Comparison of ENCODE assay signal across 9 cellular contexts in the genomic region with DNA sequence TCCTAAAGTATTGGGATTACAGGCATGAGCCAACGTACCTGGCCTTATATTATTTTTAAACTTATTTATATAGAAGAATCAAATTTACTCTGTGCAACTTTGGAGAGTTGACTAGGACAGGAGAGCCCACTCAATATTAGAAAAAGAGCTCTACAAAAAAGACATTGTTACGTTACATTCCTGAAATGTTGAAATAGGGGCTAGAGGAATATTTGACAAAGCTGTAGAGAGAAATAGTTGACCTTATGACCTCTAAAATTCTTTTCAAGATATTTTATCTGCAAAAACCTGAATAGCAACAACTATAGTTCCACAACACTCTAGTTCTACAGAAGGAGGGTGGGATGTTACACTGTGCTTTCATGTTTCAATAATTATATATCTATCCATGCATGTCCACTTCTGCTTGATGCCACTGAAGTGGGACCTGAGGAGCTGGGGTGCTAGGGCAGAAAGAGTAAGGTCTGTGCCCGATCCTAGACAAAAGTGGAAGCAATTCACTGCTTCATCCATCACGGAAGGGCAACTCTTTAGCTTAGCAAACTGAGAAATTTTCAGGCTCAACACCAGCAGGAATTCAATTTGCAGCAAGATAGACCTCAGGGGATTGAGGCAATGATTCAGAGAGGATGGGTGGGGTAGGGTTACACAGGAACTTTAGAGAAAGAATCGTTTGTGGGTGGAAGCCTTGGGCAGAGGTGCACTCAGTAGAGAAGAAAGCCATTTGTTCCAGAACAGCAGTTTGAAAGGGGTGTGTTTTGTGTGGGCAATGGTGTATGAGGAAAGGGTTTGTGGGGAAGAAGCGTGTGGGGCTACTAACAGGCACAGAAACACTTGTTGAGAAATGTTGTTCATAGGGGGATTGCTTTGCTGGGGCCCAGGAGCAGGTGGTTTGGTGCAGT. TPM values are rescaled to one million over a fixed set of nuclear protein-coding genes. Genes with fewer than 3 reads are reported as not detected.
DNase-seq lines count a peak whose midpoint lies in the region; ATAC-seq and TF ChIP-seq lines count a peak whose summit lies in the region.
"Had no signal": no experiment of that assay in that cellular context is flagged by ENCODE, and none has a peak within 500 bp of the region (broad histone marks: within the 10 kb centered on the region; RNA-seq: fewer than 3 reads in every experiment).

No MANE protein-coding gene starts in this region.

- in situ Hi-C loops in HAP-1 (cut with MboI; ENCODE audit: low sequenced_read_pairs) = no loop called here

- H3K4me1 ChIP-seq in CD8-positive, alpha-beta memory T cell (ENCODE audit: insufficient read depth, low read length) = peaks cover 64% of the 10 kb centered on the region
- H3K4me1 ChIP-seq in foreskin keratinocyte = peaks cover 15% of the 10 kb centered on the region
- peaks cover 6% of the 10 kb centered on the region for H3K4me1 ChIP-seq in HAP-1

- DNase-seq in CD8-positive, alpha-beta memory T cell = peak in 2 of 5 donors; percentile 13 to 23
- DNase-seq in NOMO-1 treated with dmso at 0.1 percent for 144 hours (lab: John Stamatoyannopoulos, UW; ENCODE audit: unreplicated experiment) = peak; percentile 55
- DNase-seq in foreskin keratinocyte = peak in 1 of 2 donors; percentile 73
- no peak for DNase-seq in HAP-1 (ENCODE audit: low spot score in 2 of 2)
- DNase-seq in NCI-H524 treated with DMSO at 0.1 percent for 48 hours (lab: John Stamatoyannopoulos, UW) = no peak
- DNase-seq in WTC11 (ENCODE audit: low spot score) = no peak
- DNase-seq in superior temporal gyrus (ENCODE audit: extremely low spot score) = no peak

- peak overlapping the region; percentile 16 for H3K4me3 ChIP-seq in CD8-positive, alpha-beta memory T cell (ENCODE audit: low read length)
- H3K4me3 ChIP-seq in HAP-1 = no peak overlapping the region

- H3K9me3 Mint-ChIP-seq in CD8-positive, alpha-beta memory T cell = no peaks in the 10 kb centered on the region
- peaks cover 11% of the 10 kb centered on the region for H3K9me3 Mint-ChIP-seq in WTC11

- H3K27ac ChIP-seq in CD8-positive, alpha-beta memory T cell (ENCODE audit: low read depth, low read length) = no peak overlapping the region
- no peak overlapping the region for H3K27ac ChIP-seq in foreskin keratinocyte

- no peaks in the 10 kb centered on the region for H3K27me3 Mint-ChIP-seq in CD8-positive, alpha-beta memory T cell
- no peaks in the 10 kb centered on the region; the same call in 1 of the 2 replicates for H3K27me3 Mint-ChIP-seq in WTC11 (ENCODE audit: low read depth)

- peak overlapping the region in 6 of 7 donors; percentile 29 to 80 (median 70) for H3K4me3 Mint-ChIP-seq in CD8-positive, alpha-beta memory T cell
- no peak overlapping the region for H3K4me3 Mint-ChIP-seq in WTC11

- H3K27me3 ChIP-seq in CD8-positive, alpha-beta memory T cell (ENCODE audit: insufficient read depth, low read length, poor library complexity, severe bottlenecking) = no peaks in the 10 kb centered on the region
- H3K27me3 ChIP-seq in foreskin keratinocyte (no peaks in the 10 kb centered on the region), HAP-1 (ENCODE audit: low read depth) (no peaks in the 10 kb centered on the region)

- TF ChIP-seq CTCF in foreskin keratinocyte (conservative IDR thresholded peaks at IDR 0.05) = no peak
- TF ChIP-seq CTCF in WTC11 (IDR thresholded peaks at IDR 0.05) = no peak

- ATAC-seq in GM21367 (IDR thresholded peaks at IDR 0.05; ENCODE audit: unreplicated experiment) (peak; percentile 30), foreskin keratinocyte (peak; percentile 67), WTC11 (no peak)

- H3K27ac Mint-ChIP-seq in CD8-positive, alpha-beta memory T cell = peak overlapping the region; percentile 9 to 98 (median 84)
- no peak overlapping the region; the same call in 1 of the 2 replicates for H3K27ac Mint-ChIP-seq in WTC11

- CTCF ChIA-PET in CD8-positive, alpha-beta memory T cell (lab: Charles Lee) = interaction anchor here (0.8 to 1.8 kb wide), 3 partner anchors 16 to 73 kb away, joined by 3 to 5 read pairs (median 3); partner anchors contain the start of gene APEX1
- CTCF ChIA-PET in WTC11 (lab: Charles Lee) = interaction anchor here (5.8 kb wide), 1 partner anchor 119 kb away, joined by 64 read pairs; no protein-coding TSS in a partner anchor

- POLR2A ChIA-PET in CD8-positive, alpha-beta memory T cell (lab: Charles Lee) = interaction anchor here (0.8 kb wide), 1 partner anchor 12 kb away, joined by 3 read pairs; no protein-coding TSS in a partner anchor
- POLR2A ChIA-PET in WTC11 (lab: Charles Lee) = interaction anchor here (0.9 kb wide), 1 partner anchor 118 kb away, joined by 3 read pairs; no protein-coding TSS in a partner anchor

- H3K4me1 Mint-ChIP-seq in CD8-positive, alpha-beta memory T cell = peaks cover 62 to 81% (median 75%) of the 10 kb centered on the region in 3 donors
- peaks cover 48% of the 10 kb centered on the region for H3K4me1 Mint-ChIP-seq in WTC11

- no peaks in the 10 kb centered on the region for H3K9me3 ChIP-seq in CD8-positive, alpha-beta memory T cell (ENCODE audit: low read length)
- H3K9me3 ChIP-seq in HAP-1 = no peaks in the 10 kb centered on the region

- H3K36me3 ChIP-seq in CD8-positive, alpha-beta memory T cell (ENCODE audit: insufficient read depth, low read length) = no peaks in the 10 kb centered on the region
- H3K36me3 ChIP-seq in HAP-1 (replicated peaks) = no peaks in the 10 kb centered on the region

- no peaks in the 10 kb centered on the region for H3K36me3 Mint-ChIP-seq in CD8-positive, alpha-beta memory T cell
- peaks cover under 1% of the 10 kb centered on the region; the same call in 1 of the 2 replicates for H3K36me3 Mint-ChIP-seq in WTC11

TF ChIP-seq in WTC11, 78 proteins besides CTCF, POLR2A, EP300 and RAD21:
- TF ChIP-seq ZNF416 (CRISPR knock-in tag; IDR thresholded peaks at IDR 0.05) (no peak), FOXP1 (CRISPR knock-in tag; IDR thresholded peaks at IDR 0.05; ENCODE audit: borderline replicate concordance) (no peak), ZNF263 (CRISPR knock-in tag; IDR thresholded peaks at IDR 0.05; ENCODE audit: low read depth) (no peak), RORB (CRISPR knock-in tag; IDR thresholded peaks at IDR 0.05) (no peak), NFYB (CRISPR knock-in tag; conservative IDR thresholded peaks at IDR 0.05; ENCODE audit: low read depth) (no peak), SMAD4 (CRISPR knock-in tag; IDR thresholded peaks at IDR 0.05) (no peak)
TF ChIP-seq in WTC11: peak in this region for 0.

RNA-seq across cellular contexts. Expression of gene RNASE10, which starts 16.0 kb away (rescaled TPM):
- total RNA-seq in CD8-positive, alpha-beta memory T cell = under 1 TPM in 1 of 2 experiments, not detected in 1; 0.31 TPM
- polyA plus RNA-seq in CD8-positive, alpha-beta memory T cell = not detected
- total RNA-seq in foreskin keratinocyte (0.11 and 0.31 TPM in 2 replicates), WTC11 (2021) (0.82 to 1.2 TPM (median 1.0 TPM) in 3 replicates)
- 0.07 and 0.12 TPM in 2 replicates for polyA plus RNA-seq in foreskin keratinocyte
- total RNA-seq: kidney epithelial cell had no signal

RNA-seq across cellular contexts. Expression of gene PNP, which starts 20.1 kb away (rescaled TPM):
- 100 to 1,000 TPM; 181 to 188 TPM for total RNA-seq in CD8-positive, alpha-beta memory T cell
- polyA plus RNA-seq in CD8-positive, alpha-beta memory T cell = 84.0 TPM
- total RNA-seq in foreskin keratinocyte = 120 and 146 TPM in 2 replicates
- 130 and 142 TPM in 2 replicates for polyA plus RNA-seq in foreskin keratinocyte
- 72.7 to 95.8 TPM (median 75.0 TPM) in 3 replicates for total RNA-seq in WTC11 (2021)

RNA-seq across cellular contexts. Expression of gene PIP4P1, which starts 28.1 kb away (rescaled TPM):
- total RNA-seq in CD8-positive, alpha-beta memory T cell = 10 to 100 TPM; 29.5 to 33.5 TPM
- polyA plus RNA-seq in CD8-positive, alpha-beta memory T cell = 36.4 TPM
- 23.0 and 23.8 TPM in 2 replicates for total RNA-seq in foreskin keratinocyte
- polyA plus RNA-seq in foreskin keratinocyte = 27.2 and 29.2 TPM in 2 replicates
- total RNA-seq in WTC11 (2021) = 28.3 to 34.1 TPM (median 29.7 TPM) in 3 replicates

RNA-seq across cellular contexts. Expression of gene APEX1, which starts 34.3 kb away (rescaled TPM):
- total RNA-seq in CD8-positive, alpha-beta memory T cell = 100 to 1,000 TPM; 242 to 248 TPM
- 117 TPM for polyA plus RNA-seq in CD8-positive, alpha-beta memory T cell
- total RNA-seq in foreskin keratinocyte (112 and 128 TPM in 2 replicates), WTC11 (2021) (299 to 324 TPM (median 308 TPM) in 3 replicates)
- polyA plus RNA-seq in foreskin keratinocyte = 207 and 226 TPM in 2 replicates

RNA-seq across cellular contexts. Expression of gene OSGEP, which starts 34.7 kb away (rescaled TPM):
- 10 to 100 TPM; 58.0 to 58.1 TPM for total RNA-seq in CD8-positive, alpha-beta memory T cell
- polyA plus RNA-seq in CD8-positive, alpha-beta memory T cell = 48.9 TPM
- total RNA-seq in foreskin keratinocyte = 22.6 and 23.3 TPM in 2 replicates
- polyA plus RNA-seq in foreskin keratinocyte = 24.9 and 31.9 TPM in 2 replicates
- total RNA-seq in WTC11 (2021) = 33.3 to 40.0 TPM (median 37.3 TPM) in 3 replicates
